Comparison of ENCODE assay signal across 12 cellular contexts in the genomic region with DNA sequence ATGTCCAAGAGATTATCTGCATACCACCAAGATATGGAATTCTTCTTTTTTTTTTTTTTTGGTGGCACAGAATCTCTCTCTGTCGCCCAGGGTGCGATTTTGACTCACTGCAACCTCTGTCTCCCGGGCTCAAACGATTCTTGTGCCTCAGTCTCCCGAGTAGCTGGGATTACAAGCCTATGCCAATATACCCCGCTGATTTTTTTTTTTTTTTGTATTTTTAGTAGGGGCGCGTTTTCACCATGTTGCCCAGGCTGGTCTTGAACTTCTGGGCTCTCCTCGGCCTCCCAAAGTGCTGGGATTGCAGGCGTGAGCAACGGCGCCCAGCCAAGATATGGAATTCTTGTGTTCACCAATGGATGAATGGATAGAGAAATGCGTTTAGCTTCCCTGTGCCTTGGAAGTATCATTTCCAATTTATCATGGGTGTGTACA. TPM values are rescaled to one million over a fixed set of nuclear protein-coding genes. Genes with fewer than 3 reads are reported as not detected.
A peak's percentile ranks its signal among the peaks of the same experiment; 100 is the strongest.
DNase-seq lines count a peak whose midpoint lies in the region; ATAC-seq and TF ChIP-seq lines count a peak whose summit lies in the region.
"Had no signal": no experiment of that assay in that cellular context is flagged by ENCODE, and none has a peak within 500 bp of the region (broad histone marks: within the 10 kb centered on the region; RNA-seq: fewer than 3 reads in every experiment).

No MANE protein-coding gene starts in this region.

- no peak for TF ChIP-seq CTCF in DOHH2 (IDR thresholded peaks at IDR 0.05; ENCODE audit: low read depth, low read length, poor library complexity, severe bottlenecking)
- TF ChIP-seq CTCF in LNCaP clone FGC (IDR thresholded peaks at IDR 0.05; ENCODE audit: control insufficient read depth, extremely low read depth, insufficient read depth), result no peak

- H3K4me1 ChIP-seq in DOHH2 (ENCODE audit: control insufficient read depth, low read length) (no peaks in the 10 kb centered on the region), adipocyte (ENCODE audit: control insufficient read depth, insufficient read depth, low read length) (peaks cover 9% of the 10 kb centered on the region), aorta (ENCODE audit: control insufficient read depth in 1 of 2, insufficient read depth in 2 of 2, low read length in 2 of 2) (no peaks in the 10 kb centered on the region)
- H3K4me1 ChIP-seq: foreskin keratinocyte had no signal

- H3K79me2 ChIP-seq in DOHH2 (ENCODE audit: control insufficient read depth, low read length), result no peaks in the 10 kb centered on the region

- H3K4me3 Mint-ChIP-seq in naive B cell, result peak overlapping the region in 2 of 8 donors; percentile 40 to 73
- H3K4me3 Mint-ChIP-seq: central memory CD8-positive, alpha-beta T cell had no signal

- H3K36me3 ChIP-seq in DOHH2 (ENCODE audit: control insufficient read depth, low read length) (no peaks in the 10 kb centered on the region), adipocyte (ENCODE audit: control insufficient read depth, insufficient read depth, low read length, severe bottlenecking) (no peaks in the 10 kb centered on the region), aorta (ENCODE audit: control insufficient read depth in 1 of 2, insufficient read depth in 2 of 2, low read length in 1 of 2) (no peaks in the 10 kb centered on the region)

- peaks cover 66 to 79% (median 78%) of the 10 kb centered on the region in 3 donors for H3K27me3 Mint-ChIP-seq in naive B cell

- peak overlapping the region; percentile 28 for H3K4me2 ChIP-seq in DOHH2 (ENCODE audit: low read length)

- no peak for DNase-seq in LNCaP clone FGC (ENCODE audit: low read depth)
- DNase-seq in adipocyte (ENCODE audit: low read depth), result no peak
- DNase-seq in naive B cell, result no peak
- no peak for DNase-seq in amygdala (lab: John Stamatoyannopoulos, UW)
- no peak for DNase-seq in aorta
- DNase-seq in islet precursor cell, result no peak
- DNase-seq in AG08395 (ENCODE audit: low spot score), result no peak
- DNase-seq: NCI-H446 treated with DMSO at 0.1 percent for 48 hours had no signal

- ATAC-seq in naive B cell (ENCODE audit: low read depth in 2 of 2), result no peak
- no peak for ATAC-seq in aorta (ENCODE audit: low FRiP score)
- ATAC-seq: foreskin keratinocyte had no signal

- H3K27ac ChIP-seq in DOHH2 (ENCODE audit: low read depth, low read length), result no peak overlapping the region
- no peak overlapping the region for H3K27ac ChIP-seq in aorta (ENCODE audit: low read depth in 1 of 2, low read length in 2 of 2)
- H3K27ac ChIP-seq: foreskin keratinocyte, skin epidermis had no signal

- H3K27me3 ChIP-seq in DOHH2 (ENCODE audit: control insufficient read depth, low read length) (peaks cover 15% of the 10 kb centered on the region), adipocyte (replicated peaks; ENCODE audit: control insufficient read depth, insufficient read depth, low read length) (peaks cover 38% of the 10 kb centered on the region), aorta (ENCODE audit: control insufficient read depth in 1 of 2, insufficient read depth in 2 of 2, low read length in 1 of 2) (peaks cover 2 to 3% of the 10 kb centered on the region in 2 donors)

- peak overlapping the region in 4 of 6 donors; percentile 33 to 89 (median 54) for H3K27ac Mint-ChIP-seq in naive B cell

- no peaks in the 10 kb centered on the region for H3K9me3 ChIP-seq in DOHH2 (ENCODE audit: control insufficient read depth, insufficient read depth, low read length)
- H3K9me3 ChIP-seq in adipocyte (ENCODE audit: control insufficient read depth, low read length), result peaks cover 8% of the 10 kb centered on the region
- H3K9me3 ChIP-seq in aorta (ENCODE audit: control insufficient read depth, low read length), result peaks cover 11% of the 10 kb centered on the region

- intact Hi-C loops in aorta (cut with DNase I), result loop anchor here in 1 of 2 donors (5.0 kb wide), 1 partner anchor 669 kb away; no protein-coding TSS in a partner anchor

- WGBS in aorta, 2 donors, result 8 to 12% methylated on average over 13 of the region's 13 CpGs

- H3K36me3 Mint-ChIP-seq in naive B cell, result peaks cover 23 to 38% of the 10 kb centered on the region in 2 donors

- H3K4me3 ChIP-seq in DOHH2 (ENCODE audit: low read length) (no peak overlapping the region), LNCaP clone FGC (ENCODE audit: low read depth, low read length) (peak overlapping the region; percentile 58), adipocyte (ENCODE audit: low read length) (peak overlapping the region; percentile 80), aorta (ENCODE audit: low read length in 2 of 2) (no peak overlapping the region)
- H3K4me3 ChIP-seq: skin epidermis had no signal

- H3K9ac ChIP-seq in adipocyte (ENCODE audit: low read length), result no peak overlapping the region

- H3K9me3 Mint-ChIP-seq in naive B cell, result peaks cover 17 to 76% (median 52%) of the 10 kb centered on the region in 7 donors
- H3K9me3 Mint-ChIP-seq: central memory CD8-positive, alpha-beta T cell had no signal

- peaks cover 0 to 13% (median 0%) of the 10 kb centered on the region in 3 donors for H3K4me1 Mint-ChIP-seq in naive B cell

- no peaks in the 10 kb centered on the region for H4K20me1 ChIP-seq in DOHH2 (ENCODE audit: control insufficient read depth, insufficient read depth, low read depth, low read length)

- no peaks in the 10 kb centered on the region for H3K9me2 ChIP-seq in DOHH2 (replicated peaks; ENCODE audit: control insufficient read depth, low read length)

- H3F3A ChIP-seq in DOHH2 (ENCODE audit: control insufficient read depth, insufficient read depth), result no peaks in the 10 kb centered on the region

RNA-seq across cellular contexts. Expression of gene POM121L2, which starts 31.0 kb away (rescaled TPM):
- polyA plus RNA-seq in naive B cell (ENCODE audit: low read depth in 6 of 6), result not detected
- total RNA-seq in aorta, result not detected
- not detected for polyA plus RNA-seq in aorta
- total RNA-seq: foreskin keratinocyte had no signal
- polyA plus RNA-seq: foreskin keratinocyte had no signal

RNA-seq across cellular contexts. Expression of gene PRSS16, which starts 33.6 kb away (rescaled TPM):
- polyA plus RNA-seq in naive B cell (ENCODE audit: low read depth in 6 of 6), result 1 to 10 TPM in 1 of 6 donors, under 1 TPM in 2, not detected in 3; 0.31 to 1.3 (median 0.76) TPM
- total RNA-seq in aorta, result under 1 TPM in 1 of 2 donors, not detected in 1; 0.75 TPM
- 1 to 10 TPM in 1 of 2 donors, not detected in 1; 1.1 TPM for polyA plus RNA-seq in aorta

Comparison
In these comparisons a context has a peak if more than half of its experiments do, and no peak if none do; other contexts are left out.
1. H3K4me3 ChIP-seq: peak in LNCaP clone FGC (single experiment) and adipocyte (single experiment); none in DOHH2 (single experiment) and aorta (0 of 2).